ENCODE assay signal across 25 cellular contexts in the genomic region with DNA sequence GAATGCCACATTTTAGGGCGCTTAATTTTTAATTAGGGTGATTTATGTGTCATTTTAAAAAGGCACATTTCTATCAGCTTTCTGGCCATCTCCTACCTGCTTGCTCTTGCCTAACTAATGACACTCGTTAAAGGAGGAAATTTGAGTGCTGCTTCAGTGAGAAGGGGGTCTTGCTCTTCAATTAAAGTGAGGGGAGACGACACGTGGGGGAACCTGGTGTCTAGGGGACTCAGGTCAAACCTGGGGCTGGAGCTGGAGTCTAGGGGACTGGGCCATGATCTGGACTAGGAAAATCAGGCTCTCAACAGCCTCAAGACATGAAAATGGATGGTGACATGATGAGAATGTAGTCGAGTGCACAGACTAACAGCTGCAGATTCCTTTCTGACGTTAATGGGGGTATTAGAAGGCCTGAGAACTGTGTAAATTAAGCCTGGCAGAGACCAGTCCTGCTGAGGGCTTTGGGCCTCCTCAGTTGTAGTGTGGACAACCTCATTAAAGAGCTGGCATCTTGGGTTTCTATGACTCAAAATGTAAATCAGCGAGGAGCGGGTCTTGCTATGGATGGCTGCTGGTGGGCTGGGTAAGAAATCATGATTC.
"Had no signal": no experiment of that assay in that cellular context is flagged by ENCODE, and none has a peak within 500 bp of the region (broad histone marks: within the 10 kb centered on the region; RNA-seq: fewer than 3 reads in every experiment).

No MANE protein-coding gene starts in this region.

- H3K36me3 ChIP-seq: esophagus squamous epithelium, left ventricle myocardium inferior, neutrophil, right lobe of liver, thyroid gland, upper lobe of left lung, vagina had no signal

- H3K4me3 ChIP-seq: esophagus squamous epithelium, left ventricle myocardium inferior, lung, right lobe of liver, skin epidermis, thyroid gland, upper lobe of left lung, vagina had no signal

- DNase-seq: activated CD4-positive, alpha-beta memory T cell treated with anti-CD3 and anti-CD28 coated beads, Interleukin-2, amount 10 ng/mL, durations not matched to agents 7 days and 5 days; activated CD4-positive, alpha-beta T cell treated with anti-CD3 and anti-CD28 coated beads, Interleukin-2, amount 10 ng/mL, durations not matched to agents 24 days and 14 days; activated CD4-positive, CD25-positive, alpha-beta regulatory T cell treated with anti-CD3 and anti-CD28 coated beads, Interleukin-2, amount 50 U/mL, for 72 hours; activated CD8-positive, alpha-beta memory T cell treated with anti-CD3 and anti-CD28 coated beads, Interleukin-2, amount 50 U/mL, for 48 hours; activated gamma-delta T cell treated with Interleukin-2 at 50 U/mL for 16 hours; activated naive CD8-positive, alpha-beta T cell treated with anti-CD3 and anti-CD28 coated beads, Interleukin-2, amount 50 U/mL, for 24 hours; activated T-cell treated with anti-CD3 and anti-CD28 coated beads, Interleukin-2, amount 50 U/mL, for 24 hours; amygdala; effector CD4-positive, alpha-beta T cell; esophagus squamous epithelium; foreskin melanocyte; left ventricle myocardium inferior; mesendoderm; right lobe of liver; stimulated activated CD4-positive, alpha-beta T cell treated with anti-CD3 and anti-CD28 coated beads, Interleukin-1b, Interleukin-23, amount 100 ng/mL, for 48 hours; stimulated activated CD4-positive, alpha-beta T cell treated with anti-CD3 and anti-CD28 coated beads, Interleukin-4, amount 100 ng/mL, for 4 hours; stimulated activated CD8-positive, alpha-beta memory T cell treated with anti-CD3 and anti-CD28 coated beads, Interleukin-4, amount 100 ng/mL, for 48 hours; stimulated activated naive CD8-positive, alpha-beta T cell treated with anti-CD3 and anti-CD28 coated beads, Interleukin-15, amount 100 ng/mL, for 72 hours; substantia nigra; thyroid gland; upper lobe of left lung had no signal

- H3K27me3 ChIP-seq: neutrophil, right lobe of liver, thyroid gland, upper lobe of left lung, vagina had no signal

- H3K27ac ChIP-seq: esophagus squamous epithelium, left ventricle myocardium inferior, neutrophil, right lobe of liver, skin epidermis, thyroid gland, upper lobe of left lung, vagina had no signal

- H3K9me3 ChIP-seq: esophagus squamous epithelium, left ventricle myocardium inferior, neutrophil, right lobe of liver, thyroid gland, upper lobe of left lung, vagina had no signal

- H3K4me1 ChIP-seq: esophagus squamous epithelium, left ventricle myocardium inferior, right lobe of liver, thyroid gland, upper lobe of left lung, vagina had no signal
